8 cellular contexts compared by ENCODE assay signal in the genomic region with DNA sequence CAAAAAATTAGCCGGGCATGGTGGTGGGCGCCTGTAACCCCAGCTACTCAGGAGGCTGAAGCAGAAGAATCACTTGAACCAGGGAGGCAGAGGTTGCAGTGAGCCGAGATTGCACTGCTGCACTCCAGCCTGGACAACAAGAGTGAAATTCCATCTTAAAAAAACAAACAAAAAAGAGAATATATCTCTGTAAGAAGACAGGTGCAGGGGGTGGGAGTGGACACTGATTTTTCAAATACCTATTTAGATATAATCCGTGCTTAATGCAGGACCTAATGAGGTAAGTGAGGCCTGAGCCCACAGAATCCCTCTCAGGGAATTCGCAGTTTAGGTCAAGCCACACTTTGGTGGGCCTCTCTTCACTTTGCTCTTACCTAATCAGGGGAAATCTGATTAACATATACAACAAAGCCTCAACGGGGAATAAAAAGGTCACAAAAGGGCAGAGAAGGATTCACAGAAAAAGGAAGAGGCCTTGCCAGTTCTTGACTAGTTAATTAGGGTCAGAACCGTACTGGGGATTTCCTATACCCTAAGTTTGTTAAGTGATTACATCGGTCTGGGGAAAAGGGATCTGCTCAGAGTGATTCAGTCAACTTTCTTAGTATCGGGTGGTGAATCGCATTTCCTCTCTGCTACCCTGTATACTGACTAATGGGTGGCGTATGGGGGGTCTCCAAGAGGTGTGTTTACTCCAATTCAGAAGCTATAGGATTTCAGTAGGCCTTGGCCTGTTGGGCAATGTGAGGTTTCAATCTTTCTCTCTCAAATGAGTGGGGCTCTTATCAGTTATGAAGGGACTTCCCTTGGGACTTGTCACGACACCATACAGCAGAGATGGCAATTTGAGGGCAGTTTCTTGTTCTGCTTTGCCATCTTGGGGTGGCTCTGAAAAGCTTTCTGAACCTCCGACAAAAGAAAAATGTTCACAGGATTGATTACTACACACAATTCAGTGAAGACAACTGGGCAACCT. TPM values are rescaled to one million over a fixed set of nuclear protein-coding genes. Genes with fewer than 3 reads are reported as not detected.
DNase-seq lines count a peak whose midpoint lies in the region; ATAC-seq lines count a peak whose summit lies in the region.

No MANE protein-coding gene starts in this region.

- peak overlapping the region; percentile 93 for H3K4me3 Mint-ChIP-seq in activated naive CD8-positive, alpha-beta T cell treated with anti-CD3 and anti-CD28 coated beads, Interleukin-2, amount 10 ng/mL, durations not matched to agents 7 days and 5 days

- peaks cover 2% of the 10 kb centered on the region for H3K36me3 Mint-ChIP-seq in activated naive CD8-positive, alpha-beta T cell treated with anti-CD3 and anti-CD28 coated beads, Interleukin-2, amount 10 ng/mL, durations not matched to agents 7 days and 5 days

- POLR2A ChIA-PET in activated naive CD8-positive, alpha-beta T cell treated with anti-CD3 and anti-CD28 coated beads, Interleukin-2, amount 10 ng/mL, durations not matched to agents 7 days and 5 days (lab: Charles Lee): interaction anchor here (0.6 to 1.6 kb wide), 10 partner anchors 41 to 417 kb away, joined by 3 to 11 read pairs (median 4); a partner anchor contains a TSS

- DNase-seq in SHP77 treated with DMSO at 0.1 percent for 48 hours (lab: John Stamatoyannopoulos, UW) (peak; percentile 8), SHP77 (lab: John Stamatoyannopoulos, UW) (no peak), SKM-1 (lab: John Stamatoyannopoulos, UW; ENCODE audit: unreplicated experiment) (peak; percentile 62), lung microvascular endothelial cell (ENCODE audit: low read depth in 2 of 2) (peak; percentile 20 to 73), NCI-H774 (lab: John Stamatoyannopoulos, UW) (no peak)
- no peak for DNase-seq in activated naive CD8-positive, alpha-beta T cell treated with anti-CD3 and anti-CD28 coated beads, Interleukin-2, amount 10 ng/mL, durations not matched to agents 7 days and 5 days
- DNase-seq in stimulated activated naive CD4-positive, alpha-beta T cell (lab: John Stamatoyannopoulos, UW): peak in 5 of 6 experiments; percentile 11 to 41 (median 28)

- peak overlapping the region; percentile 97 for H3K27ac Mint-ChIP-seq in activated naive CD8-positive, alpha-beta T cell treated with anti-CD3 and anti-CD28 coated beads, Interleukin-2, amount 10 ng/mL, durations not matched to agents 7 days and 5 days

- ATAC-seq in HG03280 (IDR thresholded peaks at IDR 0.05; ENCODE audit: unreplicated experiment): peak; percentile 37
- ATAC-seq in activated naive CD8-positive, alpha-beta T cell treated with anti-CD3 and anti-CD28 coated beads, Interleukin-2, amount 10 ng/mL, durations not matched to agents 7 days and 5 days (ENCODE audit: low read depth): peak; percentile 43

- no peaks in the 10 kb centered on the region for H3K9me3 Mint-ChIP-seq in activated naive CD8-positive, alpha-beta T cell treated with anti-CD3 and anti-CD28 coated beads, Interleukin-2, amount 10 ng/mL, durations not matched to agents 7 days and 5 days

- H3K4me1 Mint-ChIP-seq in activated naive CD8-positive, alpha-beta T cell treated with anti-CD3 and anti-CD28 coated beads, Interleukin-2, amount 10 ng/mL, durations not matched to agents 7 days and 5 days: peaks cover 33% of the 10 kb centered on the region

- peaks cover 2% of the 10 kb centered on the region for H3K27me3 Mint-ChIP-seq in activated naive CD8-positive, alpha-beta T cell treated with anti-CD3 and anti-CD28 coated beads, Interleukin-2, amount 10 ng/mL, durations not matched to agents 7 days and 5 days

RNA-seq across cellular contexts. Expression of a gene that starts 1.9 kb away (rescaled TPM):
- total RNA-seq in activated naive CD8-positive, alpha-beta T cell treated with anti-CD3 and anti-CD28 coated beads, Interleukin-2, amount 10 ng/mL, durations not matched to agents 7 days and 5 days: 10 to 100 TPM; 21.7 to 24.8 TPM
- 21.8 and 40.3 TPM in 2 replicates for total RNA-seq in lung microvascular endothelial cell

Comparison
In these comparisons a context has a peak if more than half of its experiments do, and no peak if none do; other contexts are left out.
1. DNase-seq: peak in SHP77 treated with DMSO at 0.1 percent for 48 hours (single experiment), SKM-1 (single experiment), lung microvascular endothelial cell (2 of 2) and stimulated activated naive CD4-positive, alpha-beta T cell (5 of 6); none in SHP77 (0 of 2), activated naive CD8-positive, alpha-beta T cell treated with anti-CD3 and anti-CD28 coated beads, Interleukin-2, amount 10 ng/mL, durations not matched to agents 7 days and 5 days (single experiment) and NCI-H774 (single experiment).